ENCODE assay signal across 19 cellular contexts in the genomic region with DNA sequence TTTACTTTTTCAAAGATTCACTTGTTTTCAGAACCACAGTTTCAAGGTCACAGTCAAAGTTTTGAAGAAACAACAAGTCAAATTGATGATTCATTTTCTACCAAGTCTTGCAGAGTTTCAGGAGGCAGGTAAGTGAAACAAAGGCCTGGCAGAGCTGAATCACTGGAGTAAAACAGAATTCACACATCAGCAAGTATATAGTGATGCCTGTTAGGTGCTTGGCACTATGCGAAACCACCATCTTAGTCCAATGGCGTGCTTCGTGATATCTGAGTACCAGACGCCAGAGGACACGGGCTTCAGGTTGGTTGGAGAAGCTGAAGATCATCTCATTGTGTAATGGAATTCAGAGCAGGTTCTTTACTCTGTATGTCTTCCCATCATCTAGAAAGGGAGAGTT.
DNase-seq lines count a peak whose midpoint lies in the region; ATAC-seq, FAIRE-seq and TF ChIP-seq lines count a peak whose summit lies in the region.
"Had no signal": no experiment of that assay in that cellular context is flagged by ENCODE, and none has a peak within 500 bp of the region (broad histone marks: within the 10 kb centered on the region; RNA-seq: fewer than 3 reads in every experiment).

No MANE protein-coding gene starts in this region.

- peaks cover 7 to 49% (median 20%) of the 10 kb centered on the region in 4 donors for H3K4me1 Mint-ChIP-seq in CD4-positive, CD25-positive, alpha-beta regulatory T cell
- peaks cover 12 to 20% (median 14%) of the 10 kb centered on the region in 3 donors for H3K4me1 Mint-ChIP-seq in IgD-negative memory B cell
- peaks cover 36% of the 10 kb centered on the region for H3K4me1 Mint-ChIP-seq in activated naive CD4-positive, alpha-beta T cell treated with anti-CD3 and anti-CD28 coated beads, Interleukin-2, amount 50 U/mL, for 24 hours

- ATAC-seq in CD4-positive, CD25-positive, alpha-beta regulatory T cell (ENCODE audit: low read depth in 2 of 2): no peak
- ATAC-seq in GM18505 (IDR thresholded peaks at IDR 0.05; ENCODE audit: unreplicated experiment): no peak
- ATAC-seq: left lung had no signal

- H3K27ac ChIP-seq in CD4-positive, CD25-positive, alpha-beta regulatory T cell (ENCODE audit: insufficient read depth, low read length, poor library complexity, severe bottlenecking): no peak overlapping the region
- H3K27ac ChIP-seq: breast epithelium, left lung, transverse colon had no signal

- peaks cover 0 to 4% (median 0%) of the 10 kb centered on the region in 7 donors for H3K9me3 Mint-ChIP-seq in CD4-positive, CD25-positive, alpha-beta regulatory T cell
- no peaks in the 10 kb centered on the region for H3K9me3 Mint-ChIP-seq in IgD-negative memory B cell
- H3K9me3 Mint-ChIP-seq in activated naive CD4-positive, alpha-beta T cell treated with anti-CD3 and anti-CD28 coated beads, Interleukin-2, amount 50 U/mL, for 24 hours: no peaks in the 10 kb centered on the region

- DNase-seq in CD4-positive, CD25-positive, alpha-beta regulatory T cell: no peak
- peak; percentile 15 for DNase-seq in stimulated activated CD4-positive, alpha-beta T cell treated with anti-CD3 and anti-CD28 coated beads, Interleukin-12 subunit alpha, Interleukin-12 subunit beta, amount 100 ng/mL, for 4 hours
- DNase-seq in RCC 7860 (ENCODE audit: low spot score): no peak
- no peak for DNase-seq in stimulated activated naive CD4-positive, alpha-beta T cell (lab: John Stamatoyannopoulos, UW)
- DNase-seq in HT-29 (ENCODE audit: low spot score): no peak
- DNase-seq: activated effector memory CD4-positive, alpha-beta T cell treated with anti-CD3 and anti-CD28 coated beads, Interleukin-2, amount 50 U/mL, for 16 hours; DMS 273 treated with DMSO at 0.1 percent for 48 hours; effector CD8-positive, alpha-beta T cell; left lung; MV-4-11; NCI-H2081; NCI-H526; SK-N-SH; transverse colon had no signal

- no peak overlapping the region for H3K4me3 Mint-ChIP-seq in CD4-positive, CD25-positive, alpha-beta regulatory T cell
- no peak overlapping the region for H3K4me3 Mint-ChIP-seq in IgD-negative memory B cell
- H3K4me3 Mint-ChIP-seq in activated naive CD4-positive, alpha-beta T cell treated with anti-CD3 and anti-CD28 coated beads, Interleukin-2, amount 50 U/mL, for 24 hours: no peak overlapping the region

- no peaks in the 10 kb centered on the region for H3K27me3 ChIP-seq in CD4-positive, CD25-positive, alpha-beta regulatory T cell (ENCODE audit: control insufficient read depth, insufficient read depth, low read length)
- H3K27me3 ChIP-seq: breast epithelium, left lung, transverse colon had no signal

- H3K36me3 ChIP-seq in CD4-positive, CD25-positive, alpha-beta regulatory T cell (ENCODE audit: control insufficient read depth, insufficient read depth, low read length): peaks cover 70% of the 10 kb centered on the region
- H3K36me3 ChIP-seq: breast epithelium had no signal

- no peaks in the 10 kb centered on the region for H3K4me1 ChIP-seq in CD4-positive, CD25-positive, alpha-beta regulatory T cell (ENCODE audit: control insufficient read depth, insufficient read depth, low read length, poor library complexity, severe bottlenecking)
- H3K4me1 ChIP-seq: breast epithelium, transverse colon had no signal

- H3K27ac Mint-ChIP-seq in CD4-positive, CD25-positive, alpha-beta regulatory T cell: peak overlapping the region; percentile 10 to 80 (median 59)
- H3K27ac Mint-ChIP-seq in IgD-negative memory B cell: peak overlapping the region; percentile 9 to 58 (median 39)
- H3K27ac Mint-ChIP-seq in activated naive CD4-positive, alpha-beta T cell treated with anti-CD3 and anti-CD28 coated beads, Interleukin-2, amount 50 U/mL, for 24 hours: peak overlapping the region; percentile 26
- H3K27ac Mint-ChIP-seq: progenitor cell of endocrine pancreas had no signal

- FAIRE-seq in RCC 7860 (lab: Jason Lieb, UNC): no peak

- no peak overlapping the region for H3K4me3 ChIP-seq in CD4-positive, CD25-positive, alpha-beta regulatory T cell (ENCODE audit: low read depth, low read length)
- H3K4me3 ChIP-seq: breast epithelium, left lung, transverse colon had no signal

- H3K36me3 Mint-ChIP-seq in CD4-positive, CD25-positive, alpha-beta regulatory T cell: peaks cover 50% of the 10 kb centered on the region
- H3K36me3 Mint-ChIP-seq in IgD-negative memory B cell: peaks cover 10% of the 10 kb centered on the region
- peaks cover 27% of the 10 kb centered on the region for H3K36me3 Mint-ChIP-seq in activated naive CD4-positive, alpha-beta T cell treated with anti-CD3 and anti-CD28 coated beads, Interleukin-2, amount 50 U/mL, for 24 hours

- no peak for TF ChIP-seq POLR2A in GM18505 (IDR thresholded peaks at IDR 0.05; ENCODE audit: borderline replicate concordance, extremely low read depth, insufficient read depth, insufficient read length)

- no peaks in the 10 kb centered on the region for H3K9me3 ChIP-seq in CD4-positive, CD25-positive, alpha-beta regulatory T cell (ENCODE audit: control insufficient read depth in 2 of 2, low read length in 2 of 2)
- H3K9me3 ChIP-seq: breast epithelium, left lung, SK-N-SH, transverse colon had no signal

- H3K27me3 Mint-ChIP-seq in CD4-positive, CD25-positive, alpha-beta regulatory T cell: no peaks in the 10 kb centered on the region
- no peaks in the 10 kb centered on the region for H3K27me3 Mint-ChIP-seq in IgD-negative memory B cell
- H3K27me3 Mint-ChIP-seq in activated naive CD4-positive, alpha-beta T cell treated with anti-CD3 and anti-CD28 coated beads, Interleukin-2, amount 50 U/mL, for 24 hours: no peaks in the 10 kb centered on the region
- H3K27me3 Mint-ChIP-seq: progenitor cell of endocrine pancreas had no signal
